Comparison of ENCODE assay signal across 9 cellular contexts in genomic region chr6:88705601-88706000, GRCh38.
DNase-seq lines count a peak whose midpoint lies in the region; ATAC-seq and TF ChIP-seq lines count a peak whose summit lies in the region.
"Had no signal": no experiment of that assay in that cellular context is flagged by ENCODE, and none has a peak within 500 bp of the region (broad histone marks: within the 10 kb centered on the region; RNA-seq: fewer than 3 reads in every experiment).

No MANE protein-coding gene starts in this region.

- POLR2A ChIA-PET in A673 (lab: Charles Lee; ENCODE audit: low non-redundant PET) = no interaction called here

- no peaks in the 10 kb centered on the region for H3K27me3 ChIP-seq in adrenal gland
- H3K27me3 ChIP-seq in A673 (replicated peaks; ENCODE audit: insufficient read depth, low read depth, low read length, poor library complexity) = no peaks in the 10 kb centered on the region
- no peaks in the 10 kb centered on the region for H3K27me3 ChIP-seq in Peyer's patch

- ATAC-seq in GM19397 (IDR thresholded peaks at IDR 0.05; ENCODE audit: unreplicated experiment) (peak; percentile 91), HG02885 (IDR thresholded peaks at IDR 0.05; ENCODE audit: poor library complexity, unreplicated experiment) (peak; percentile 95)

- no TSS peak for BruUV-seq in A673 (replicated peaks; lab: Mats Ljungman, UMichigan)

- no peak for TF ChIP-seq CTCF in GM12864 (IDR thresholded peaks at IDR 0.05; ENCODE audit: low read depth, low read length, missing control alignments)
- TF ChIP-seq CTCF in adrenal gland (IDR thresholded peaks at IDR 0.05) = no peak
- no peak for TF ChIP-seq CTCF in A673 (conservative IDR thresholded peaks at IDR 0.05; ENCODE audit: low read depth, low read length)
- no peak for TF ChIP-seq CTCF in Peyer's patch (IDR thresholded peaks at IDR 0.05)

- H3K4me1 ChIP-seq in adrenal gland (replicated peaks in 1 of 2) (peaks cover 0 to 9% of the 10 kb centered on the region in 2 donors), A673 (ENCODE audit: insufficient read depth, low read length, poor library complexity, severe bottlenecking) (no peaks in the 10 kb centered on the region), Peyer's patch (no peaks in the 10 kb centered on the region)

- H3K4me3 ChIP-seq in GM12864 (ENCODE audit: low read depth, low read length) = no peak overlapping the region
- H3K4me3 ChIP-seq in adrenal gland = no peak overlapping the region
- H3K4me3 ChIP-seq in A673 (ENCODE audit: low read depth, low read length, poor library complexity, severe bottlenecking) = no peak overlapping the region
- no peak overlapping the region for H3K4me3 ChIP-seq in Peyer's patch

- H3K27ac ChIP-seq in adrenal gland (no peak overlapping the region), A673 (ENCODE audit: low read depth, low read length, poor library complexity, severe bottlenecking) (no peak overlapping the region), Peyer's patch (no peak overlapping the region)

- H3K9me3 ChIP-seq in adrenal gland (replicated peaks in 1 of 3) = no peaks in the 10 kb centered on the region
- H3K9me3 ChIP-seq in A673 (ENCODE audit: low read depth, low read length, poor library complexity, severe bottlenecking) = no peaks in the 10 kb centered on the region
- H3K9me3 ChIP-seq in Peyer's patch = no peaks in the 10 kb centered on the region

- intact Hi-C loops in adrenal gland (cut with DNase I) (no loop called here), A673 (cut with micrococcal nuclease; ENCODE audit: unreplicated experiment) (no loop called here)

- peak; percentile 58 for DNase-seq in GM12864 (ENCODE audit: low read depth)
- peak; percentile 16 for DNase-seq in MV-4-11 (lab: John Stamatoyannopoulos, UW)
- no peak for DNase-seq in adrenal gland
- DNase-seq in A673 (ENCODE audit: low spot score) = no peak
- no peak for DNase-seq in Peyer's patch
- no peak for DNase-seq in activated CD4-positive, CD25-positive, alpha-beta regulatory T cell (lab: John Stamatoyannopoulos, UW)
- DNase-seq: NCI-H774 had no signal

- CTCF ChIA-PET in A673 (lab: Charles Lee) = no interaction called here

- TF ChIP-seq POLR2A in adrenal gland (IDR thresholded peaks at IDR 0.05) (no peak), Peyer's patch (IDR thresholded peaks at IDR 0.05) (no peak)

- H3K36me3 ChIP-seq in adrenal gland (replicated peaks in 1 of 2) (no peaks in the 10 kb centered on the region), A673 (ENCODE audit: insufficient read depth, low read length, poor library complexity, severe bottlenecking) (no peaks in the 10 kb centered on the region), Peyer's patch (no peaks in the 10 kb centered on the region)

Comparison
In these comparisons a context has a peak if more than half of its experiments do, and no peak if none do; other contexts are left out.
1. DNase-seq: peak in GM12864 (single experiment) and MV-4-11 (single experiment); none in adrenal gland (0 of 7), A673 (single experiment), Peyer's patch (0 of 3) and activated CD4-positive, CD25-positive, alpha-beta regulatory T cell (0 of 4).